In genomic region chr5:93192107-93192506, GRCh38 we compare ENCODE assay signal across 12 cellular contexts.
DNase-seq lines count a peak whose midpoint lies in the region; ATAC-seq, FAIRE-seq and TF ChIP-seq lines count a peak whose summit lies in the region.
"Had no signal": no experiment of that assay in that cellular context is flagged by ENCODE, and none has a peak within 500 bp of the region (broad histone marks: within the 10 kb centered on the region; RNA-seq: fewer than 3 reads in every experiment).

No MANE protein-coding gene starts in this region.

- H3K27ac ChIP-seq in endothelial cell of umbilical vein (ENCODE audit: insufficient read depth, low read depth, low read length) = peak overlapping the region; percentile 68
- no peak overlapping the region for H3K27ac ChIP-seq in upper lobe of right lung
- no peak overlapping the region for H3K27ac ChIP-seq in prostate gland
- H3K27ac ChIP-seq: adrenal gland had no signal

- H3K4me2 ChIP-seq in endothelial cell of umbilical vein (ENCODE audit: insufficient read depth, low read length) = peak overlapping the region; percentile 74

- H3K4me1 ChIP-seq in endothelial cell of umbilical vein (ENCODE audit: control insufficient read depth, extremely low read depth, insufficient read depth, low read length) = peaks cover 34% of the 10 kb centered on the region
- no peaks in the 10 kb centered on the region for H3K4me1 ChIP-seq in upper lobe of right lung
- no peaks in the 10 kb centered on the region for H3K4me1 ChIP-seq in prostate gland (replicated peaks)
- H3K4me1 ChIP-seq: adrenal gland, spleen had no signal

- peak; percentile 81 for FAIRE-seq in endothelial cell of umbilical vein (lab: Jason Lieb, UNC)
- FAIRE-seq: frontal cortex had no signal

- WGBS in prostate gland = 51% methylated on average over 2 of the region's 2 CpGs

- H3K36me3 ChIP-seq in endothelial cell of umbilical vein (ENCODE audit: control insufficient read depth in 2 of 2, extremely low read depth in 1 of 2, insufficient read depth in 2 of 2, low read length in 2 of 2) (no peaks in the 10 kb centered on the region), upper lobe of right lung (no peaks in the 10 kb centered on the region), prostate gland (no peaks in the 10 kb centered on the region)
- H3K36me3 ChIP-seq: adrenal gland, spleen had no signal

- H3K27ac Mint-ChIP-seq in nephron = peak overlapping the region in 2 of 3 experiments; percentile 25 to 61

- H3K27me3 Mint-ChIP-seq in nephron (ENCODE audit: low read depth) = no peaks in the 10 kb centered on the region

- no peaks in the 10 kb centered on the region for H3K36me3 Mint-ChIP-seq in nephron (ENCODE audit: low read depth)

- H3K27me3 ChIP-seq in endothelial cell of umbilical vein (ENCODE audit: control insufficient read depth in 2 of 2, insufficient read depth in 2 of 2, low read length in 2 of 2) (no peaks in the 10 kb centered on the region), upper lobe of right lung (no peaks in the 10 kb centered on the region), prostate gland (replicated peaks; ENCODE audit: insufficient read depth) (no peaks in the 10 kb centered on the region)
- H3K27me3 ChIP-seq: adrenal gland, spleen had no signal

- no peak overlapping the region for H3K4me3 Mint-ChIP-seq in nephron

- peaks cover 23% of the 10 kb centered on the region for H3K4me1 Mint-ChIP-seq in nephron

- no peaks in the 10 kb centered on the region for H4K20me1 ChIP-seq in endothelial cell of umbilical vein (replicated peaks; ENCODE audit: control insufficient read depth, extremely low read depth, insufficient read depth, low read length)

- dilution Hi-C loops in endothelial cell of umbilical vein (cut with MboI; ENCODE audit: extremely low pct_ligation_motif_present, low sequenced_read_pairs) = no loop called here

- CTCF ChIA-PET in endothelial cell of umbilical vein (lab: Charles Lee) = interaction anchor here (0.8 kb wide), 1 partner anchor 209 kb away, joined by 3 read pairs; no protein-coding TSS in a partner anchor

- ATAC-seq in upper lobe of right lung = no peak
- no peak for ATAC-seq in sciatic nerve
- no peak for ATAC-seq in GM21619 (IDR thresholded peaks at IDR 0.05; ENCODE audit: unreplicated experiment)

- H3K9me3 Mint-ChIP-seq in nephron = peaks cover 3% of the 10 kb centered on the region

- no TSS peak for BruUV-seq in endothelial cell of umbilical vein (replicated peaks; lab: Mats Ljungman, UMichigan)

- no peaks in the 10 kb centered on the region for H3K79me2 ChIP-seq in endothelial cell of umbilical vein (ENCODE audit: control insufficient read depth, insufficient read depth, low read length)

- no peak overlapping the region for H3K9ac ChIP-seq in endothelial cell of umbilical vein (replicated peaks; ENCODE audit: extremely low read depth, insufficient read depth, low read length)

- intact Hi-C loops in endothelial cell of umbilical vein (cut with micrococcal nuclease) (loop anchor here (1.0 to 2.0 kb wide), 2 partner anchors 29 to 167 kb away; no protein-coding TSS in a partner anchor), upper lobe of right lung (cut with DNase I) (no loop called here), sciatic nerve (cut with DNase I) (no loop called here), prostate gland (cut with DNase I) (no loop called here)

- H2AFZ ChIP-seq in endothelial cell of umbilical vein (ENCODE audit: low read depth, low read length) = peak overlapping the region; percentile 50

- TF ChIP-seq POLR2A in endothelial cell of umbilical vein (IDR thresholded peaks at IDR 0.05; ENCODE audit: low read depth, low read length) (no peak), prostate gland (IDR thresholded peaks at IDR 0.05) (no peak)

- H3K9me1 ChIP-seq in endothelial cell of umbilical vein (replicated peaks; ENCODE audit: control insufficient read depth, extremely low read depth, insufficient read depth, low read length) = no peaks in the 10 kb centered on the region

- H3K9me3 ChIP-seq in endothelial cell of umbilical vein (replicated peaks; ENCODE audit: control insufficient read depth, insufficient read depth, low read length) = no peaks in the 10 kb centered on the region
- no peaks in the 10 kb centered on the region for H3K9me3 ChIP-seq in upper lobe of right lung
- no peaks in the 10 kb centered on the region for H3K9me3 ChIP-seq in prostate gland
- H3K9me3 ChIP-seq: adrenal gland, spleen had no signal

- no peak overlapping the region for H3K4me3 ChIP-seq in endothelial cell of umbilical vein (replicated peaks in 1 of 3; ENCODE audit: insufficient read depth in 1 of 3, low read depth in 1 of 3, low read length in 3 of 3)
- no peak overlapping the region for H3K4me3 ChIP-seq in upper lobe of right lung
- H3K4me3 ChIP-seq in prostate gland = no peak overlapping the region
- H3K4me3 ChIP-seq: adrenal gland, spleen had no signal

- TF ChIP-seq CTCF in endothelial cell of umbilical vein (IDR thresholded peaks at IDR 0.05; ENCODE audit: extremely low read depth in 1 of 2, insufficient read depth in 1 of 2, low read depth in 1 of 2, low read length in 2 of 2) = no peak
- no peak for TF ChIP-seq CTCF in nephron (IDR thresholded peaks at IDR 0.05; ENCODE audit: unreplicated experiment in 3 of 3)
- no peak for TF ChIP-seq CTCF in upper lobe of right lung (IDR thresholded peaks at IDR 0.05)
- TF ChIP-seq CTCF in prostate gland (IDR thresholded peaks at IDR 0.05) = no peak

- POLR2A ChIA-PET in endothelial cell of umbilical vein (lab: Charles Lee) = no interaction called here

- DNase-seq in DMS53 (lab: John Stamatoyannopoulos, UW) = peak; percentile 87
- peak; percentile 63 for DNase-seq in NCI-H460 (ENCODE audit: extremely low read depth, low read depth)
- DNase-seq in endothelial cell of umbilical vein (ENCODE audit: low read depth, low spot score) = peak; percentile 73
- DNase-seq in upper lobe of right lung = no peak
- DNase-seq in sciatic nerve (ENCODE audit: low spot score) = no peak
- DNase-seq in prostate gland (ENCODE audit: low spot score) = no peak
- DNase-seq: activated CD8-positive, alpha-beta memory T cell treated with anti-CD3 and anti-CD28 coated beads for 24 hours; adrenal gland; spleen had no signal

TF ChIP-seq in endothelial cell of umbilical vein, 7 proteins besides CTCF, POLR2A, EP300 and RAD21:
- TF ChIP-seq JUN (IDR thresholded peaks at IDR 0.05; ENCODE audit: borderline replicate concordance, insufficient read depth, insufficient read length, low read depth) (peak; percentile 39), FOS (IDR thresholded peaks at IDR 0.05; ENCODE audit: borderline replicate concordance, insufficient read depth, low read length) (peak; percentile 72), POLR2AphosphoS5 (IDR thresholded peaks at IDR 0.05; ENCODE audit: insufficient read depth, low read depth, low read length) (peak; percentile 53), EZH2 (IDR thresholded peaks at IDR 0.05; ENCODE audit: borderline replicate concordance, low read depth, low read length, severe bottlenecking) (no peak), GATA2 (IDR thresholded peaks at IDR 0.05; ENCODE audit: insufficient read depth, insufficient read length, low read depth, low read length) (no peak), MAX (IDR thresholded peaks at IDR 0.05; ENCODE audit: insufficient read depth, insufficient read length) (no peak), MYC (IDR thresholded peaks at IDR 0.05; ENCODE audit: low read depth, low read length) (no peak)

Comparison
In these comparisons a context has a peak if more than half of its experiments do, and no peak if none do; other contexts are left out.
1. DNase-seq: peak in DMS53 (single experiment), NCI-H460 (single experiment) and endothelial cell of umbilical vein (single experiment); none in upper lobe of right lung (single experiment), sciatic nerve (single experiment) and prostate gland (single experiment).